In the genomic region with DNA sequence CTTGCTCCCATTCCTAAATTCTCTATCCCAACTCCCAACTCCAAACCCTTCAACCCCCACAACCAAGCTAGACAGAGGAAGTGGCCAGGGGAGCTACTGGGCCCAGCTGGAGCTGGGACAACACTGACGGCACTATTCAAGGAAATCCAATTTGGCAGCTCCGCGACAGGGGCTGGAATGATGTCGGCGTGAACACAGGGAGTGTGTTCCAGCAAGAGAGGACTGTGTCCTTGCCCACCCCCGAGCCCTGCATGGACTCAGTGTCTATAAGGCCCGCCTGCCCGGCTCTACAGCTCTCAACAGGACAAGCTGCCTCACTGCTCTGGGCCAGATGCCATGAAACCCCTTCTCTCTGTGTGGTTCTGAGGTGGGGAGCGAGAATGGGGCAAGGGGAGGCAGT, we compare ENCODE assay signal across 11 cellular contexts. TPM values are rescaled to one million over a fixed set of nuclear protein-coding genes. Genes with fewer than 3 reads are reported as not detected.
DNase-seq lines count a peak whose midpoint lies in the region; ATAC-seq and TF ChIP-seq lines count a peak whose summit lies in the region.
"Had no signal": no experiment of that assay in that cellular context is flagged by ENCODE, and none has a peak within 500 bp of the region (broad histone marks: within the 10 kb centered on the region; RNA-seq: fewer than 3 reads in every experiment).

No MANE protein-coding gene starts in this region.

- peaks cover 4% of the 10 kb centered on the region for H3K4me1 Mint-ChIP-seq in activated T-helper 17 cell treated with anti-CD3 and anti-CD28 coated beads, Interleukin-2, amount 50 U/mL, for 72 hours
- peaks cover 2% of the 10 kb centered on the region for H3K4me1 Mint-ChIP-seq in endodermal cell

- WGBS in endodermal cell (ENCODE audit: insufficient coverage in 1 of 2, insufficient read length in 1 of 2), 2 experiments: 92 to 95% methylated on average over 8 to 9 of the region's 9 CpGs

- H3K4me1 ChIP-seq in endodermal cell (ENCODE audit: control insufficient read depth, insufficient read depth, low read length) (no peaks in the 10 kb centered on the region), mucosa of rectum (ENCODE audit: control insufficient read depth in 2 of 2, insufficient read depth in 2 of 2, low read length in 2 of 2) (peaks cover 47 to 59% of the 10 kb centered on the region in 2 donors)

- H3K9ac ChIP-seq in endodermal cell (ENCODE audit: extremely low read depth, low read length, poor library complexity, severe bottlenecking): no peak overlapping the region
- peak overlapping the region; percentile 38 to 39 for H3K9ac ChIP-seq in mucosa of rectum (ENCODE audit: low read depth in 1 of 2, low read length in 2 of 2)

- no peak for ATAC-seq in activated T-helper 17 cell treated with anti-CD3 and anti-CD28 coated beads, Interleukin-2, amount 50 U/mL, for 72 hours (replicated peaks)

- TF ChIP-seq CTCF in endodermal cell (conservative IDR thresholded peaks at IDR 0.05): no peak

- H3K9me3 ChIP-seq in endodermal cell (ENCODE audit: control insufficient read depth, low read length) (no peaks in the 10 kb centered on the region), mucosa of rectum (ENCODE audit: control insufficient read depth in 2 of 2, low read length in 2 of 2) (no peaks in the 10 kb centered on the region)

- peaks cover 100% of the 10 kb centered on the region for H3K36me3 Mint-ChIP-seq in activated T-helper 17 cell treated with anti-CD3 and anti-CD28 coated beads, Interleukin-2, amount 50 U/mL, for 72 hours (ENCODE audit: low read depth)
- peaks cover 56% of the 10 kb centered on the region for H3K36me3 Mint-ChIP-seq in endodermal cell (ENCODE audit: low read depth)

- H3K36me3 ChIP-seq in endodermal cell (ENCODE audit: control insufficient read depth, insufficient read depth, low read length) (peaks cover 77% of the 10 kb centered on the region), mucosa of rectum (ENCODE audit: control insufficient read depth in 2 of 2, insufficient read depth in 2 of 2, low read length in 2 of 2) (peaks cover 57 to 77% of the 10 kb centered on the region in 2 donors)

- no peak overlapping the region for H3K4me3 Mint-ChIP-seq in activated T-helper 17 cell treated with anti-CD3 and anti-CD28 coated beads, Interleukin-2, amount 50 U/mL, for 72 hours
- H3K4me3 Mint-ChIP-seq in endodermal cell: no peak overlapping the region

- no peaks in the 10 kb centered on the region for H3K27me3 Mint-ChIP-seq in activated T-helper 17 cell treated with anti-CD3 and anti-CD28 coated beads, Interleukin-2, amount 50 U/mL, for 72 hours
- no peaks in the 10 kb centered on the region for H3K27me3 Mint-ChIP-seq in endodermal cell (ENCODE audit: insufficient read depth)

- DNase-seq in endodermal cell (no peak), substantia nigra (lab: John Stamatoyannopoulos, UW) (peak in 40 of 49 donors; percentile 12 to 81 (median 48)), NCI-H226 (no peak), T-helper 9 cell (no peak), NCI-H1417 treated with DMSO at 0.1 percent for 48 hours (lab: John Stamatoyannopoulos, UW) (no peak)
- DNase-seq in stimulated activated naive CD4-positive, alpha-beta T cell treated with Interleukin-2 at 50 U/mL for 16 hours (lab: John Stamatoyannopoulos, UW): no peak
- DNase-seq: activated naive CD4-positive, alpha-beta T cell treated with anti-CD3 and anti-CD28 coated beads, Interleukin-2, amount 50 U/mL, for 16 hours; NCI-H2081 treated with DMSO at 0.1 percent for 48 hours; stimulated activated CD4-positive, alpha-beta T cell treated with anti-CD3 and anti-CD28 coated beads, Interleukin-1b, Interleukin-23, amount 100 ng/mL, for 48 hours had no signal

- no peaks in the 10 kb centered on the region for H3K27me3 ChIP-seq in endodermal cell (ENCODE audit: control insufficient read depth, insufficient read depth, low read length, poor library complexity, severe bottlenecking)
- no peaks in the 10 kb centered on the region for H3K27me3 ChIP-seq in mucosa of rectum (ENCODE audit: control insufficient read depth in 2 of 2, insufficient read depth in 2 of 2, low read length in 2 of 2)

- H3K27ac ChIP-seq in endodermal cell (ENCODE audit: low read depth, low read length): no peak overlapping the region
- H3K27ac ChIP-seq in mucosa of rectum (ENCODE audit: low read depth in 2 of 2, low read length in 2 of 2): peak overlapping the region; percentile 67 to 89
- peak overlapping the region; percentile 19 for H3K27ac ChIP-seq in substantia nigra (ENCODE audit: low read depth, low read length, poor library complexity, severe bottlenecking)

- H3K4me3 ChIP-seq in endodermal cell (ENCODE audit: low read length) (no peak overlapping the region), mucosa of rectum (ENCODE audit: low read length in 2 of 2) (peak overlapping the region in 1 of 2 donors; percentile 31)

- H3K27ac Mint-ChIP-seq in activated T-helper 17 cell treated with anti-CD3 and anti-CD28 coated beads, Interleukin-2, amount 50 U/mL, for 72 hours: peak overlapping the region; percentile 85
- H3K27ac Mint-ChIP-seq in endodermal cell: peak overlapping the region; percentile 15

- no peaks in the 10 kb centered on the region for H3K9me3 Mint-ChIP-seq in activated T-helper 17 cell treated with anti-CD3 and anti-CD28 coated beads, Interleukin-2, amount 50 U/mL, for 72 hours
- no peaks in the 10 kb centered on the region for H3K9me3 Mint-ChIP-seq in endodermal cell

RNA-seq across cellular contexts. Expression of a gene that starts 11.3 kb away (rescaled TPM):
- total RNA-seq in activated T-helper 17 cell treated with anti-CD3 and anti-CD28 coated beads, Interleukin-2, amount 50 U/mL, for 72 hours: 100 to 1,000 TPM; 101 to 106 TPM
- total RNA-seq in endodermal cell: 10 to 100 TPM; 56.5 to 58.6 TPM
- 27.4 TPM for polyA plus RNA-seq in endodermal cell (2013, experiment 1 of 2)
- 21.1 TPM for polyA plus RNA-seq in endodermal cell (2013, experiment 2 of 2)

RNA-seq across cellular contexts. Expression of a gene that starts 11.9 kb away (rescaled TPM):
- total RNA-seq in activated T-helper 17 cell treated with anti-CD3 and anti-CD28 coated beads, Interleukin-2, amount 50 U/mL, for 72 hours: 10 to 100 TPM; 15.3 to 18.6 TPM
- 10 to 100 TPM; 46.4 to 51.1 TPM for total RNA-seq in endodermal cell
- polyA plus RNA-seq in endodermal cell (2013, experiment 1 of 2): 35.7 TPM
- polyA plus RNA-seq in endodermal cell (2013, experiment 2 of 2): 37.2 TPM

RNA-seq across cellular contexts. Expression of a gene that starts 21.4 kb away (rescaled TPM):
- 1 to 10 TPM; 5.1 to 9.6 TPM for total RNA-seq in activated T-helper 17 cell treated with anti-CD3 and anti-CD28 coated beads, Interleukin-2, amount 50 U/mL, for 72 hours
- 100 to 1,000 TPM; 228 to 412 TPM for total RNA-seq in endodermal cell
- 375 TPM for polyA plus RNA-seq in endodermal cell (2013, experiment 1 of 2)
- 542 TPM for polyA plus RNA-seq in endodermal cell (2013, experiment 2 of 2)

RNA-seq across cellular contexts. Expression of a gene that starts 42.0 kb away (rescaled TPM):
- total RNA-seq in activated T-helper 17 cell treated with anti-CD3 and anti-CD28 coated beads, Interleukin-2, amount 50 U/mL, for 72 hours: 10 to 100 TPM; 25.0 to 43.9 TPM
- total RNA-seq in endodermal cell: 10 to 100 TPM; 39.3 to 43.0 TPM
- 23.7 TPM for polyA plus RNA-seq in endodermal cell (2013, experiment 1 of 2)
- polyA plus RNA-seq in endodermal cell (2013, experiment 2 of 2): 21.9 TPM

Comparison
In these comparisons a context has a peak if more than half of its experiments do, and no peak if none do; other contexts are left out.
1. DNase-seq: peak in substantia nigra (40 of 49); none in endodermal cell (single experiment), NCI-H226 (single experiment), T-helper 9 cell (single experiment), stimulated activated naive CD4-positive, alpha-beta T cell treated with Interleukin-2 at 50 U/mL for 16 hours (single experiment) and NCI-H1417 treated with DMSO at 0.1 percent for 48 hours (single experiment).
2. RNA of a gene that starts 21.4 kb away (total RNA-seq): 228 to 412 TPM in endodermal cell; 5.1 to 9.6 TPM in activated T-helper 17 cell treated with anti-CD3 and anti-CD28 coated beads, Interleukin-2, amount 50 U/mL, for 72 hours; every median in the first group is over 10 times any median in the second.